23 cellular contexts compared by ENCODE assay signal in genomic region chr6:28906674-28907073, GRCh38. TPM values are rescaled to one million over a fixed set of nuclear protein-coding genes. Genes with fewer than 3 reads are reported as not detected.
DNase-seq lines count a peak whose midpoint lies in the region; ATAC-seq and TF ChIP-seq lines count a peak whose summit lies in the region.
"Had no signal": no experiment of that assay in that cellular context is flagged by ENCODE, and none has a peak within 500 bp of the region (broad histone marks: within the 10 kb centered on the region; RNA-seq: fewer than 3 reads in every experiment).

No MANE protein-coding gene starts in this region.

- H3K27me3 ChIP-seq in ACC112 (ENCODE audit: insufficient read depth, low read length) (no peaks in the 10 kb centered on the region), SJSA1 (replicated peaks) (no peaks in the 10 kb centered on the region), lower lobe of right lung (ENCODE audit: low read depth) (no peaks in the 10 kb centered on the region), uterus (no peaks in the 10 kb centered on the region)
- H3K27me3 ChIP-seq: heart right ventricle, testis had no signal

- TF ChIP-seq CTCF in CD14-positive monocyte (IDR thresholded peaks at IDR 0.05) (no peak), lower lobe of right lung (IDR thresholded peaks at IDR 0.05) (no peak), uterus (IDR thresholded peaks at IDR 0.05) (no peak)

- peaks cover 36% of the 10 kb centered on the region for H3K4me1 Mint-ChIP-seq in CD14-positive monocyte
- H3K4me1 Mint-ChIP-seq in immature natural killer cell: peaks cover 0 to 8% of the 10 kb centered on the region in 2 donors
- H3K4me1 Mint-ChIP-seq: GM23338; mesothelial cell of epicardium; stimulated activated memory B cell treated with anti-CD40 and anti-IgM and Interleukin-4, amounts not matched to agents 10 μg/mL and 1 μg/mL and 100 μg/mL, for 72 hours had no signal

- H3K4me1 ChIP-seq in ACC112 (ENCODE audit: control insufficient read depth, insufficient read depth, low read length, unreplicated experiment): peaks cover 8% of the 10 kb centered on the region
- H3K4me1 ChIP-seq in SJSA1 (replicated peaks): peaks cover 10% of the 10 kb centered on the region
- H3K4me1 ChIP-seq in lower lobe of right lung: peaks cover 10% of the 10 kb centered on the region
- H3K4me1 ChIP-seq in uterus: no peaks in the 10 kb centered on the region
- H3K4me1 ChIP-seq: testis had no signal

- H3K9me3 Mint-ChIP-seq in CD14-positive monocyte (no peaks in the 10 kb centered on the region), immature natural killer cell (no peaks in the 10 kb centered on the region)
- H3K9me3 Mint-ChIP-seq: activated naive CD8-positive, alpha-beta T cell treated with anti-CD3 and anti-CD28 coated beads, Interleukin-2, amount 10 ng/mL, durations not matched to agents 7 days and 5 days; GM23338; mesothelial cell of epicardium; naive thymus-derived CD8-positive, alpha-beta T cell; stimulated activated memory B cell treated with anti-CD40 and anti-IgM and Interleukin-4, amounts not matched to agents 10 μg/mL and 1 μg/mL and 100 μg/mL, for 72 hours had no signal

- ATAC-seq in lower lobe of right lung: peak; percentile 45 to 69
- no peak for ATAC-seq in SK-N-SH treated with all-trans-retinoic acid at 6 μM for 48 hours
- ATAC-seq: GM23338; left colon; naive thymus-derived CD8-positive, alpha-beta T cell; stimulated activated memory B cell treated with anti-CD40 and anti-IgM and Interleukin-4, amounts not matched to agents 10 μg/mL and 1 μg/mL and 100 μg/mL, for 72 hours had no signal

- H3K36me3 Mint-ChIP-seq in CD14-positive monocyte (peaks cover 73 to 87% of the 10 kb centered on the region in 2 donors), immature natural killer cell (peaks cover 33 to 68% (median 43%) of the 10 kb centered on the region in 3 donors)

- no peak overlapping the region for H2AFZ ChIP-seq in ACC112 (ENCODE audit: low read length, unreplicated experiment)
- H2AFZ ChIP-seq: GM23338 had no signal

- H3K27ac ChIP-seq in ACC112 (ENCODE audit: low read depth, low read length): peak overlapping the region; percentile 15; the same call in 1 of the 2 replicates
- H3K27ac ChIP-seq in SJSA1: 0 out of 2 replicates have a peak overlapping the region, but pooled peaks have one; percentile 24
- H3K27ac ChIP-seq in lower lobe of right lung: peak overlapping the region; percentile 51
- H3K27ac ChIP-seq in uterus: no peak overlapping the region
- H3K27ac ChIP-seq: heart right ventricle, testis had no signal

- H3K4me3 ChIP-seq in ACC112 (ENCODE audit: low read depth, low read length) (no peak overlapping the region), SJSA1 (no peak overlapping the region), lower lobe of right lung (no peak overlapping the region), uterus (no peak overlapping the region)
- H3K4me3 ChIP-seq: GM23338, heart right ventricle, testis had no signal

- H3K27ac Mint-ChIP-seq in CD14-positive monocyte (peak overlapping the region; percentile 83 to 92 (median 85)), immature natural killer cell (peak overlapping the region in 1 of 6 donors; percentile 18)
- H3K27ac Mint-ChIP-seq: activated naive CD8-positive, alpha-beta T cell treated with anti-CD3 and anti-CD28 coated beads, Interleukin-2, amount 10 ng/mL, durations not matched to agents 7 days and 5 days; GM23338; mesothelial cell of epicardium; stimulated activated memory B cell treated with anti-CD40 and anti-IgM and Interleukin-4, amounts not matched to agents 10 μg/mL and 1 μg/mL and 100 μg/mL, for 72 hours had no signal

- TF ChIP-seq POLR2A in uterus (IDR thresholded peaks at IDR 0.05): no peak

- peaks cover 66% of the 10 kb centered on the region for H3K36me3 ChIP-seq in ACC112 (ENCODE audit: insufficient read depth, low read length)
- H3K36me3 ChIP-seq in SJSA1: peaks cover 96% of the 10 kb centered on the region
- H3K36me3 ChIP-seq in lower lobe of right lung: peaks cover 100% of the 10 kb centered on the region
- H3K36me3 ChIP-seq in uterus: no peaks in the 10 kb centered on the region

- DNase-seq in CD14-positive monocyte (ENCODE audit: low spot score): no peak
- no peak for DNase-seq in SJSA1 (ENCODE audit: low read depth in 1 of 2, low spot score in 2 of 2)
- DNase-seq in lower lobe of right lung: no peak
- DNase-seq in uterus: no peak
- no peak for DNase-seq in immature natural killer cell
- DNase-seq: activated CD4-positive, alpha-beta T cell treated with anti-CD3 and anti-CD28 coated beads for 4 hours; activated naive CD8-positive, alpha-beta T cell treated with anti-CD3 and anti-CD28 coated beads, Interleukin-2, amount 10 ng/mL, durations not matched to agents 7 days and 5 days; effector CD8-positive, alpha-beta T cell; erythroblast; heart right ventricle; KBM-7; left colon; MM.1S; naive thymus-derived CD8-positive, alpha-beta T cell; NCI-H524; NK-92 treated with Interleukin-12 subunit alpha and Interleukin-12 subunit beta, amount 100 ng/mL, for 24 hours; stimulated activated CD4-positive, alpha-beta T cell treated with anti-CD3 and anti-CD28 coated beads, Interleukin-2, amount 100 ng/mL, for 48 hours; testis had no signal

- no peaks in the 10 kb centered on the region for H3K79me2 ChIP-seq in ACC112 (ENCODE audit: control insufficient read depth, insufficient read depth, low read length, unreplicated experiment)

- no peaks in the 10 kb centered on the region for H3K27me3 Mint-ChIP-seq in CD14-positive monocyte (ENCODE audit: low read depth in 3 of 3)
- H3K27me3 Mint-ChIP-seq in immature natural killer cell (ENCODE audit: low read depth in 3 of 3): no peaks in the 10 kb centered on the region
- H3K27me3 Mint-ChIP-seq: activated naive CD8-positive, alpha-beta T cell treated with anti-CD3 and anti-CD28 coated beads, Interleukin-2, amount 10 ng/mL, durations not matched to agents 7 days and 5 days; naive thymus-derived CD8-positive, alpha-beta T cell; stimulated activated memory B cell treated with anti-CD40 and anti-IgM and Interleukin-4, amounts not matched to agents 10 μg/mL and 1 μg/mL and 100 μg/mL, for 72 hours had no signal

- H3K4me3 Mint-ChIP-seq in CD14-positive monocyte (peak overlapping the region in 1 of 2 donors; percentile 39), immature natural killer cell (no peak overlapping the region)
- H3K4me3 Mint-ChIP-seq: activated naive CD8-positive, alpha-beta T cell treated with anti-CD3 and anti-CD28 coated beads, Interleukin-2, amount 10 ng/mL, durations not matched to agents 7 days and 5 days; GM23338; mesothelial cell of epicardium; naive thymus-derived CD8-positive, alpha-beta T cell; stimulated activated memory B cell treated with anti-CD40 and anti-IgM and Interleukin-4, amounts not matched to agents 10 μg/mL and 1 μg/mL and 100 μg/mL, for 72 hours had no signal

- no peaks in the 10 kb centered on the region; the same call in 1 of the 2 replicates for H3K9me3 ChIP-seq in SJSA1 (replicated peaks)
- H3K9me3 ChIP-seq in lower lobe of right lung: no peaks in the 10 kb centered on the region
- no peaks in the 10 kb centered on the region for H3K9me3 ChIP-seq in uterus
- H3K9me3 ChIP-seq: heart right ventricle, testis had no signal

- intact Hi-C loops in CD14-positive monocyte (cut with micrococcal nuclease) (no loop called here), lower lobe of right lung (cut with DNase I) (no loop called here), uterus (cut with DNase I; ENCODE audit: low total_unique reads) (no loop called here)

TF ChIP-seq in SK-N-SH treated with all-trans-retinoic acid at 6 μM for 48 hours, 23 proteins besides CTCF, POLR2A, EP300 and RAD21:
- TF ChIP-seq ISL1 (CRISPR knock-in tag; IDR thresholded peaks at IDR 0.05): no peak
- TF ChIP-seq CREB5 (CRISPR knock-in tag; IDR thresholded peaks at IDR 0.05; ENCODE audit: low read depth): no peak
TF ChIP-seq in SK-N-SH treated with all-trans-retinoic acid at 6 μM for 48 hours: peak in this region for 0.

RNA-seq across cellular contexts. Expression of gene TRIM27, which starts 17.1 kb away (rescaled TPM):
- 10 to 100 TPM; 42.2 to 44.0 TPM for polyA plus RNA-seq in CD14-positive monocyte
- total RNA-seq in SJSA1 (2014; rRNA removed; shearing (Covaris generic)): 38.2 and 61.4 TPM in 2 replicates
- total RNA-seq in lower lobe of right lung: 46.6 TPM
- total RNA-seq in uterus: 100 to 1,000 TPM in 1 of 4 donors, 10 to 100 TPM in 3; 24.6 to 108 (median 48.7) TPM
- polyA plus RNA-seq in immature natural killer cell: 10 to 100 TPM; 30.2 to 51.1 (median 43.0) TPM

Comparison
In these comparisons a context has a peak if more than half of its experiments do, and no peak if none do; other contexts are left out.
1. H3K27ac ChIP-seq: peak in ACC112 (single experiment), SJSA1 (single experiment) and lower lobe of right lung (single experiment); none in uterus (0 of 2).